ENCODE assay signal across 7 cellular contexts in genomic region chr6:80605165-80605989, GRCh38.
A peak's percentile ranks its signal among the peaks of the same experiment; 100 is the strongest.
DNase-seq lines count a peak whose midpoint lies in the region; ATAC-seq and TF ChIP-seq lines count a peak whose summit lies in the region.

No MANE protein-coding gene starts in this region.

- no peaks in the 10 kb centered on the region for H3K79me2 ChIP-seq in neural cell (replicated peaks; ENCODE audit: insufficient read depth, low read length)

- H3K4me2 ChIP-seq in neural cell (ENCODE audit: low read length) = no peak overlapping the region

- TF ChIP-seq CTCF in GM10248 (IDR thresholded peaks at IDR 0.05; ENCODE audit: control extremely low read depth, extremely low read depth, low read depth, missing control alignments) (peak; percentile 51), dorsolateral prefrontal cortex (IDR thresholded peaks at IDR 0.05 in 54 of 56, conservative IDR thresholded peaks at IDR 0.05 in 2 of 56; ENCODE audit: low read depth in 1 of 56, partially characterized antibody in 56 of 56) (peak; percentile 45 to 79 (median 65)), neural cell (IDR thresholded peaks at IDR 0.05; ENCODE audit: poor library complexity, severe bottlenecking) (peak; percentile 62)

- POLR2A ChIA-PET in GM10248 (lab: Yijun Ruan, JAX) = no interaction called here

- no peaks in the 10 kb centered on the region for H4K20me1 ChIP-seq in neural cell (ENCODE audit: insufficient read depth)

- peak; percentile 63 for TF ChIP-seq RAD21 in neural cell (conservative IDR thresholded peaks at IDR 0.05)

- H3K27me3 ChIP-seq in dorsolateral prefrontal cortex (peaks cover 0 to 6% (median 0%) of the 10 kb centered on the region in 45 donors), neural cell (ENCODE audit: insufficient read depth, low read depth, low read length) (no peaks in the 10 kb centered on the region)

- H3K4me3 ChIP-seq in dorsolateral prefrontal cortex = no peak overlapping the region
- H3K4me3 ChIP-seq in neural cell (ENCODE audit: low read length) = no peak overlapping the region

- ATAC-seq in HG02623 (IDR thresholded peaks at IDR 0.05; ENCODE audit: unreplicated experiment) (peak; percentile 60), GM19023 (IDR thresholded peaks at IDR 0.05; ENCODE audit: unreplicated experiment) (no peak)

- no peak for TF ChIP-seq EP300 in neural cell (conservative IDR thresholded peaks at IDR 0.05; ENCODE audit: poor library complexity, severe bottlenecking)

- H3K9me3 ChIP-seq in neural cell (ENCODE audit: low read length) = no peaks in the 10 kb centered on the region

- H2AFZ ChIP-seq in neural cell (ENCODE audit: low read depth, low read length) = no peak overlapping the region

- intact Hi-C loops in dorsolateral prefrontal cortex (cut with DNase I) = no loop called here

- H3K9ac ChIP-seq in neural cell (ENCODE audit: low read length) = no peak overlapping the region

- H3K36me3 ChIP-seq in neural cell (ENCODE audit: insufficient read depth, low read length) = no peaks in the 10 kb centered on the region

- no peaks in the 10 kb centered on the region for H3F3A ChIP-seq in neural cell (ENCODE audit: insufficient read depth, low read length, poor library complexity, severe bottlenecking)

- DNase-seq in GM10248 (ENCODE audit: extremely low spot score) (no peak), NOMO-1 treated with DMSO at 0.1 percent for 48 hours (lab: John Stamatoyannopoulos, UW; ENCODE audit: unreplicated experiment) (peak; percentile 41), dorsolateral prefrontal cortex (no peak)
- DNase-seq in stimulated activated CD4-positive, alpha-beta T cell treated with anti-CD3 and anti-CD28 coated beads, Interleukin-15, amount 100 ng/mL, for 24 hours = no peak

- H3K27ac ChIP-seq in dorsolateral prefrontal cortex (no peak overlapping the region), neural cell (ENCODE audit: low read length) (no peak overlapping the region)

- CTCF ChIA-PET in GM10248 (lab: Yijun Ruan, JAX) = interaction anchor here (0.8 to 1.6 kb wide), 3 partner anchors 1148 to 1435 kb away, joined by 3 to 9 read pairs (median 4); no protein-coding TSS in a partner anchor

- H3K9me2 ChIP-seq in neural cell (ENCODE audit: insufficient read depth, low read length) = no peaks in the 10 kb centered on the region

TF ChIP-seq in neural cell, 6 proteins besides CTCF, POLR2A, EP300 and RAD21:
- TF ChIP-seq MXI1 (conservative IDR thresholded peaks at IDR 0.05; ENCODE audit: poor library complexity, severe bottlenecking) (no peak), TAF1 (IDR thresholded peaks at IDR 0.05; ENCODE audit: low read depth) (no peak), SMC3 (conservative IDR thresholded peaks at IDR 0.05; ENCODE audit: poor library complexity) (peak; percentile 68), POLR2AphosphoS5 (IDR thresholded peaks at IDR 0.05) (no peak)
TF ChIP-seq in neural cell: peak in this region for 1.
